Comparison of ENCODE assay signal across 8 cellular contexts in the genomic region with DNA sequence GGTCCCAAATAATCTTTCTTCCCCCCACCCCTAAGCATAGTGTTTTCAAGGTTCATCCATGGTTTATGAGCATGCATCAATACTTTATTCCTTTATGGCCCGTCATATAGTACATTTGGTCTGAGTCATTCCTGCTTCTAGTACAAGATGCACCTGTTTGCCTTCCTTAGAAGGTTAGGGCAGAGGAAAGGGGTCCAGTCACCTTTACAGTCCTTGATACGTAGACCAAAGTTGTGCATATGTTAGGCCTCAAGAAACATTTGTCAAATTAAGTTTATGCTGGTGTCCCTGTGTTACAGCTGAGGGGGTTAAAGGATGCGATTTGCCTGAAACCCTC. TPM values are rescaled to one million over a fixed set of nuclear protein-coding genes. Genes with fewer than 3 reads are reported as not detected.
DNase-seq lines count a peak whose midpoint lies in the region; ATAC-seq and TF ChIP-seq lines count a peak whose summit lies in the region.

No MANE protein-coding gene starts in this region.

- H3K4me3 ChIP-seq in left ventricle myocardium inferior (peak overlapping the region; percentile 93), breast epithelium (peak overlapping the region; percentile 78 to 94 (median 85)), mononuclear cell (ENCODE audit: low read length) (peak overlapping the region; percentile 98)

- H3K27me3 ChIP-seq in left ventricle myocardium inferior (ENCODE audit: low read depth) (no peaks in the 10 kb centered on the region), breast epithelium (no peaks in the 10 kb centered on the region), mononuclear cell (ENCODE audit: insufficient read depth, low read length) (no peaks in the 10 kb centered on the region)

- no peaks in the 10 kb centered on the region for H3K36me3 ChIP-seq in left ventricle myocardium inferior
- H3K36me3 ChIP-seq in breast epithelium = no peaks in the 10 kb centered on the region

- intact Hi-C loops in left ventricle myocardium inferior (cut with micrococcal nuclease) = no loop called here
- intact Hi-C loops in Right ventricle myocardium inferior (cut with DNase I) = no loop called here
- intact Hi-C loops in breast epithelium (cut with DNase I; ENCODE audit: low total_unique reads) = loop anchor here (10.0 kb wide), 1 partner anchor 1750 kb away; no protein-coding TSS in a partner anchor

- H3K27ac ChIP-seq in left ventricle myocardium inferior (replicated peaks) = peak overlapping the region; percentile 100
- peak overlapping the region; percentile 98 to 100 for H3K27ac ChIP-seq in breast epithelium

- H3K4me1 ChIP-seq in left ventricle myocardium inferior = peaks cover 42% of the 10 kb centered on the region
- H3K4me1 ChIP-seq in breast epithelium = peaks cover 7% of the 10 kb centered on the region in 2 donors
- peaks cover 35% of the 10 kb centered on the region for H3K4me1 ChIP-seq in mononuclear cell (ENCODE audit: insufficient read depth, low read length)

- TF ChIP-seq CTCF in left ventricle myocardium inferior (IDR thresholded peaks at IDR 0.05; ENCODE audit: borderline replicate concordance) (no peak), breast epithelium (IDR thresholded peaks at IDR 0.05) (no peak), GM13976 (IDR thresholded peaks at IDR 0.05; ENCODE audit: borderline replicate concordance, control extremely low read depth, extremely low read depth, insufficient read depth, missing control alignments) (no peak)

- ATAC-seq in Right ventricle myocardium inferior (no peak), GM18519 (IDR thresholded peaks at IDR 0.05; ENCODE audit: low FRiP score, unreplicated experiment) (no peak), HG02938 (IDR thresholded peaks at IDR 0.05; ENCODE audit: unreplicated experiment) (no peak)

- H3K9me3 ChIP-seq in left ventricle myocardium inferior (replicated peaks) (no peaks in the 10 kb centered on the region), breast epithelium (no peaks in the 10 kb centered on the region), mononuclear cell (ENCODE audit: low read depth, low read length) (no peaks in the 10 kb centered on the region)

- no peak for DNase-seq in left ventricle myocardium inferior
- DNase-seq in Right ventricle myocardium inferior (ENCODE audit: missing footprints) = no peak
- DNase-seq in breast epithelium (ENCODE audit: low spot score in 2 of 2) = no peak
- no peak for DNase-seq in HCEC 1CT
- DNase-seq in GM13976 (ENCODE audit: low spot score) = no peak

- in situ Hi-C loops in GM13976 (cut with MboI; ENCODE audit: low sequenced_read_pairs, unreplicated experiment) = no loop called here

- no peak for TF ChIP-seq POLR2A in breast epithelium (IDR thresholded peaks at IDR 0.05)

RNA-seq across cellular contexts. Expression of gene CYB5D2, which starts 1.4 kb away (rescaled TPM):
- total RNA-seq in left ventricle myocardium inferior (6.7 TPM), Right ventricle myocardium inferior (7.5 TPM), breast epithelium (10 to 100 TPM; 28.4 to 74.1 (median 34.7) TPM), mononuclear cell (4.5 TPM)

RNA-seq across cellular contexts. Expression of gene ZZEF1, which starts 1.5 kb away (rescaled TPM):
- total RNA-seq in left ventricle myocardium inferior = 29.9 TPM
- total RNA-seq in Right ventricle myocardium inferior = 30.4 TPM
- total RNA-seq in breast epithelium = 10 to 100 TPM; 67.2 to 70.8 (median 68.8) TPM
- 77.1 TPM for total RNA-seq in mononuclear cell
